ENCODE assay signal across 12 cellular contexts in the genomic region with DNA sequence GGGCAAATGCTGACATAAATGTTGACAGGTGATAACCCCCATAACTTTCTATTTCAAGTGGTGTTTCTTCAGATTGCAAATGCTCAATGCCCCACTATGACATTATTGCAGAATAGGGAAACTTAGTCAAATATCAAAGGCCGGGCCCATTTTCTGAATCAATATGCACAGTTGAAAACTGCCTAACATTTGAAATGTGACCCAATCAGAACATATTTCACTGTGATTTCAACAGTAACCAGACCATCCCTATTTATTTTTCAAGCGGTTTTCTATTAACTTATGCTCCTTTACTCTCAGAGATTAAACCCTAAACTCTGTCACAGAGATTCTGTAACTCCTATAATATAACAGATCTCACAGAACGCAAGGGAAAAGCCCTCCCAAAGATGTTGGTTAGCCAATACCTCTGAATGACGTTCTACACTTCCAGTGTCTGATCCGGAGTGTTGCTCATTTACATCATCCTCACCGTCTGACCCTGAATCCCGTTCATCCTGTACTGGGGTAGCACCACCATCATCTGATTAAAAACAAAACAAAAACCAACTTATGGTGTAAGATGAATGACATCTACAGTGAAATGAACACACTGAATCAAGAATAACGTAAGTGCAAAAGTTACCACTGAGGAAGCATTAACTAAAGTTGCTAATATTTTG. TPM values are rescaled to one million over a fixed set of nuclear protein-coding genes. Genes with fewer than 3 reads are reported as not detected.
A peak's percentile ranks its signal among the peaks of the same experiment; 100 is the strongest.
DNase-seq lines count a peak whose midpoint lies in the region; ATAC-seq and TF ChIP-seq lines count a peak whose summit lies in the region.
"Had no signal": no experiment of that assay in that cellular context is flagged by ENCODE, and none has a peak within 500 bp of the region (broad histone marks: within the 10 kb centered on the region; RNA-seq: fewer than 3 reads in every experiment).

No MANE protein-coding gene starts in this region.

- DNase-seq in activated naive CD8-positive, alpha-beta T cell treated with anti-CD3 and anti-CD28 coated beads for 36 hours = no peak
- DNase-seq in activated B cell treated with CpG ODN at 0.5 μM for 24 hours (no peak), immature natural killer cell (no peak), type B pancreatic cell (ENCODE audit: extremely low spot score, unreplicated experiment) (no peak), H4 (ENCODE audit: low spot score) (no peak), cerebellum (ENCODE audit: low spot score) (no peak)
- DNase-seq: effector CD4-positive, alpha-beta T cell; lower lobe of right lung; NCI-H446 treated with DMSO at 0.1 percent for 48 hours; SW 1271 had no signal

- no peaks in the 10 kb centered on the region for H3K9me3 Mint-ChIP-seq in activated naive CD8-positive, alpha-beta T cell (ENCODE audit: low read depth)
- H3K9me3 Mint-ChIP-seq in activated naive CD8-positive, alpha-beta T cell treated with anti-CD3 and anti-CD28 coated beads for 36 hours = no peaks in the 10 kb centered on the region
- no peaks in the 10 kb centered on the region for H3K9me3 Mint-ChIP-seq in activated B cell treated with CpG ODN at 0.5 μM for 24 hours
- no peaks in the 10 kb centered on the region for H3K9me3 Mint-ChIP-seq in immature natural killer cell
- H3K9me3 Mint-ChIP-seq in type B pancreatic cell = no peaks in the 10 kb centered on the region

- H3K27ac Mint-ChIP-seq in activated naive CD8-positive, alpha-beta T cell = peak overlapping the region; percentile 62
- H3K27ac Mint-ChIP-seq in activated naive CD8-positive, alpha-beta T cell treated with anti-CD3 and anti-CD28 coated beads for 36 hours = no peak overlapping the region
- H3K27ac Mint-ChIP-seq in activated B cell treated with CpG ODN at 0.5 μM for 24 hours (peak overlapping the region; percentile 35), immature natural killer cell (peak overlapping the region in 5 of 6 donors; percentile 33 to 84 (median 51)), type B pancreatic cell (peak overlapping the region; percentile 57)

- peaks cover 3% of the 10 kb centered on the region for H3K36me3 Mint-ChIP-seq in activated naive CD8-positive, alpha-beta T cell
- peaks cover 15% of the 10 kb centered on the region for H3K36me3 Mint-ChIP-seq in activated naive CD8-positive, alpha-beta T cell treated with anti-CD3 and anti-CD28 coated beads for 36 hours
- H3K36me3 Mint-ChIP-seq in activated B cell treated with CpG ODN at 0.5 μM for 24 hours (ENCODE audit: low read depth) (peaks cover 52% of the 10 kb centered on the region), immature natural killer cell (peaks cover 4 to 10% (median 6%) of the 10 kb centered on the region in 3 donors), type B pancreatic cell (peaks cover 13% of the 10 kb centered on the region)

- CTCF ChIA-PET in activated B cell treated with CpG ODN at 0.5 μM for 24 hours (lab: Charles Lee) = no interaction called here

- no peaks in the 10 kb centered on the region for H3K27me3 Mint-ChIP-seq in activated naive CD8-positive, alpha-beta T cell
- H3K27me3 Mint-ChIP-seq in activated naive CD8-positive, alpha-beta T cell treated with anti-CD3 and anti-CD28 coated beads for 36 hours = no peaks in the 10 kb centered on the region
- H3K27me3 Mint-ChIP-seq in activated B cell treated with CpG ODN at 0.5 μM for 24 hours = no peaks in the 10 kb centered on the region
- peaks cover 7 to 9% (median 7%) of the 10 kb centered on the region in 3 donors for H3K27me3 Mint-ChIP-seq in immature natural killer cell (ENCODE audit: low read depth in 3 of 3)
- no peaks in the 10 kb centered on the region for H3K27me3 Mint-ChIP-seq in type B pancreatic cell

- TF ChIP-seq CTCF in activated B cell treated with CpG ODN at 0.5 μM for 24 hours (IDR thresholded peaks at IDR 0.05) (no peak), type B pancreatic cell (conservative IDR thresholded peaks at IDR 0.05) (no peak)

- no peak for ATAC-seq in activated B cell treated with CpG ODN at 0.5 μM for 24 hours (ENCODE audit: low read depth)
- no peak for ATAC-seq in GM18519 (IDR thresholded peaks at IDR 0.05; ENCODE audit: low FRiP score, unreplicated experiment)
- ATAC-seq: lower lobe of right lung had no signal

- intact Hi-C loops in activated B cell treated with CpG ODN at 0.5 μM for 24 hours (cut with micrococcal nuclease) = loop anchor here (10.0 kb wide), 1 partner anchor 291 kb away; the partner anchor contains the start of gene WDR33

- H3K4me3 Mint-ChIP-seq in activated naive CD8-positive, alpha-beta T cell = peak overlapping the region; percentile 63
- no peak overlapping the region for H3K4me3 Mint-ChIP-seq in activated naive CD8-positive, alpha-beta T cell treated with anti-CD3 and anti-CD28 coated beads for 36 hours
- H3K4me3 Mint-ChIP-seq in activated B cell treated with CpG ODN at 0.5 μM for 24 hours (no peak overlapping the region), immature natural killer cell (peak overlapping the region in 4 of 5 donors; percentile 24 to 59 (median 29)), type B pancreatic cell (peak overlapping the region; percentile 56)

- H3K4me1 Mint-ChIP-seq in activated naive CD8-positive, alpha-beta T cell (ENCODE audit: low read depth) = peaks cover 56% of the 10 kb centered on the region
- peaks cover 35% of the 10 kb centered on the region for H3K4me1 Mint-ChIP-seq in activated naive CD8-positive, alpha-beta T cell treated with anti-CD3 and anti-CD28 coated beads for 36 hours
- peaks cover 34% of the 10 kb centered on the region for H3K4me1 Mint-ChIP-seq in activated B cell treated with CpG ODN at 0.5 μM for 24 hours
- H3K4me1 Mint-ChIP-seq in immature natural killer cell = peaks cover 36 to 56% of the 10 kb centered on the region in 2 donors
- peaks cover 13% of the 10 kb centered on the region for H3K4me1 Mint-ChIP-seq in type B pancreatic cell (ENCODE audit: unreplicated experiment)

- POLR2A ChIA-PET in activated B cell treated with CpG ODN at 0.5 μM for 24 hours (lab: Charles Lee) = no interaction called here

RNA-seq across cellular contexts. Expression of gene IWS1, which starts 2.9 kb away (rescaled TPM):
- total RNA-seq in activated naive CD8-positive, alpha-beta T cell treated with anti-CD3 and anti-CD28 coated beads for 36 hours = 10 to 100 TPM; 52.5 to 58.7 TPM
- total RNA-seq in activated B cell treated with CpG ODN at 0.5 μM for 24 hours = 45.6 and 49.3 TPM in 2 replicates
- polyA plus RNA-seq in immature natural killer cell = 10 to 100 TPM in 2 of 3 donors, 1 to 10 TPM in 1; 3.8 to 32.2 (median 13.1) TPM
- 45.3 and 46.1 TPM in 2 replicates for total RNA-seq in type B pancreatic cell (ENCODE audit: low replicate concordance)
- 39.9 and 41.2 TPM in 2 replicates for total RNA-seq in H4 (2014; rRNA removed; shearing (Covaris generic))
- total RNA-seq in cerebellum = 26.6 TPM

RNA-seq across cellular contexts. Expression of gene MYO7B, which starts 12.1 kb away (rescaled TPM):
- under 1 TPM; 0.62 to 0.88 TPM for total RNA-seq in activated naive CD8-positive, alpha-beta T cell treated with anti-CD3 and anti-CD28 coated beads for 36 hours
- total RNA-seq in activated B cell treated with CpG ODN at 0.5 μM for 24 hours = 3.0 and 3.4 TPM in 2 replicates
- under 1 TPM in 1 of 3 donors, not detected in 2; 0.37 TPM for polyA plus RNA-seq in immature natural killer cell
- total RNA-seq in type B pancreatic cell (ENCODE audit: low replicate concordance) = 1.7 and 5.0 TPM in 2 replicates
- 0.48 TPM in 1 of 2 replicates, not detected in the other for total RNA-seq in H4 (2014; rRNA removed; shearing (Covaris generic))
- 0.27 TPM for total RNA-seq in cerebellum

Comparison
In these comparisons a context has a peak if more than half of its experiments do, and no peak if none do; other contexts are left out.
1. H3K4me3 Mint-ChIP-seq: peak in activated naive CD8-positive, alpha-beta T cell (single experiment), immature natural killer cell (4 of 5) and type B pancreatic cell (single experiment); none in activated naive CD8-positive, alpha-beta T cell treated with anti-CD3 and anti-CD28 coated beads for 36 hours (single experiment) and activated B cell treated with CpG ODN at 0.5 μM for 24 hours (single experiment).